In the genomic region with DNA sequence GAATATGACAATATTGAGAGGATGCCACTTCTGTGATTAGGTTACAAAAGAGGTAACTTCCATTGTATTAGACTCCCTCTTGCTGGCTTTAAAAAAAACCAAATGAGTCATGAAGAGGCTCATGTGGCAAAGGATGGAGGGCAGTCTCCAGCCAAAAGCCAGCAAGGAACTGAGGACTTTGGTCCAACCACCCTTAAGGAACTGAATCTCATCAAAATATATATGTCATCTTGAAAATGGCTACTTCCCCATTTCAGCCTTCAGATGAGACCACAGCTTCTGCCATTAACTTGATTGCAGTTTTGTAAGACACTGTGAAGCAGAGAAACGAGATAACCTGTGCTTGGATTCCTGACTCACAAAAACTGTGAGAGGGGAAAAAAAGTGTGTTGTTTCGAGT, we compare ENCODE assay signal across 1 cellular context.
TF ChIP-seq lines count a peak whose summit lies in the region.

No MANE protein-coding gene starts in this region.

TF ChIP-seq in WTC11, 78 proteins besides CTCF, POLR2A, EP300 and RAD21 (continued from another document):
- TF ChIP-seq, protein P1, sequence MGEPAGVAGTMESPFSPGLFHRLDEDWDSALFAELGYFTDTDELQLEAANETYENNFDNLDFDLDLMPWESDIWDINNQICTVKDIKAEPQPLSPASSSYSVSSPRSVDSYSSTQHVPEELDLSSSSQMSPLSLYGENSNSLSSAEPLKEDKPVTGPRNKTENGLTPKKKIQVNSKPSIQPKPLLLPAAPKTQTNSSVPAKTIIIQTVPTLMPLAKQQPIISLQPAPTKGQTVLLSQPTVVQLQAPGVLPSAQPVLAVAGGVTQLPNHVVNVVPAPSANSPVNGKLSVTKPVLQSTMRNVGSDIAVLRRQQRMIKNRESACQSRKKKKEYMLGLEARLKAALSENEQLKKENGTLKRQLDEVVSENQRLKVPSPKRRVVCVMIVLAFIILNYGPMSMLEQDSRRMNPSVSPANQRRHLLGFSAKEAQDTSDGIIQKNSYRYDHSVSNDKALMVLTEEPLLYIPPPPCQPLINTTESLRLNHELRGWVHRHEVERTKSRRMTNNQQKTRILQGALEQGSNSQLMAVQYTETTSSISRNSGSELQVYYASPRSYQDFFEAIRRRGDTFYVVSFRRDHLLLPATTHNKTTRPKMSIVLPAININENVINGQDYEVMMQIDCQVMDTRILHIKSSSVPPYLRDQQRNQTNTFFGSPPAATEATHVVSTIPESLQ (CRISPR knock-in tag; IDR thresholded peaks at IDR 0.05): no peak
- no peak for TF ChIP-seq TEAD1 (CRISPR knock-in tag; IDR thresholded peaks at IDR 0.05)
- TF ChIP-seq NFYB (CRISPR knock-in tag; conservative IDR thresholded peaks at IDR 0.05; ENCODE audit: low read depth): no peak
- TF ChIP-seq, protein P2, sequence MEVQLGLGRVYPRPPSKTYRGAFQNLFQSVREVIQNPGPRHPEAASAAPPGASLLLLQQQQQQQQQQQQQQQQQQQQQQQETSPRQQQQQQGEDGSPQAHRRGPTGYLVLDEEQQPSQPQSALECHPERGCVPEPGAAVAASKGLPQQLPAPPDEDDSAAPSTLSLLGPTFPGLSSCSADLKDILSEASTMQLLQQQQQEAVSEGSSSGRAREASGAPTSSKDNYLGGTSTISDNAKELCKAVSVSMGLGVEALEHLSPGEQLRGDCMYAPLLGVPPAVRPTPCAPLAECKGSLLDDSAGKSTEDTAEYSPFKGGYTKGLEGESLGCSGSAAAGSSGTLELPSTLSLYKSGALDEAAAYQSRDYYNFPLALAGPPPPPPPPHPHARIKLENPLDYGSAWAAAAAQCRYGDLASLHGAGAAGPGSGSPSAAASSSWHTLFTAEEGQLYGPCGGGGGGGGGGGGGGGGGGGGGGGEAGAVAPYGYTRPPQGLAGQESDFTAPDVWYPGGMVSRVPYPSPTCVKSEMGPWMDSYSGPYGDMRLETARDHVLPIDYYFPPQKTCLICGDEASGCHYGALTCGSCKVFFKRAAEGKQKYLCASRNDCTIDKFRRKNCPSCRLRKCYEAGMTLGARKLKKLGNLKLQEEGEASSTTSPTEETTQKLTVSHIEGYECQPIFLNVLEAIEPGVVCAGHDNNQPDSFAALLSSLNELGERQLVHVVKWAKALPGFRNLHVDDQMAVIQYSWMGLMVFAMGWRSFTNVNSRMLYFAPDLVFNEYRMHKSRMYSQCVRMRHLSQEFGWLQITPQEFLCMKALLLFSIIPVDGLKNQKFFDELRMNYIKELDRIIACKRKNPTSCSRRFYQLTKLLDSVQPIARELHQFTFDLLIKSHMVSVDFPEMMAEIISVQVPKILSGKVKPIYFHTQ (CRISPR knock-in tag; IDR thresholded peaks at IDR 0.05): no peak
- TF ChIP-seq, protein P3, sequence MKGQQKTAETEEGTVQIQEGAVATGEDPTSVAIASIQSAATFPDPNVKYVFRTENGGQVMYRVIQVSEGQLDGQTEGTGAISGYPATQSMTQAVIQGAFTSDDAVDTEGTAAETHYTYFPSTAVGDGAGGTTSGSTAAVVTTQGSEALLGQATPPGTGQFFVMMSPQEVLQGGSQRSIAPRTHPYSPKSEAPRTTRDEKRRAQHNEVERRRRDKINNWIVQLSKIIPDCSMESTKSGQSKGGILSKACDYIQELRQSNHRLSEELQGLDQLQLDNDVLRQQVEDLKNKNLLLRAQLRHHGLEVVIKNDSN (CRISPR knock-in tag; IDR thresholded peaks at IDR 0.05): no peak
- TF ChIP-seq FOXK1 (CRISPR knock-in tag; IDR thresholded peaks at IDR 0.05): no peak
- no peak for TF ChIP-seq ELF4 (CRISPR knock-in tag; IDR thresholded peaks at IDR 0.05; ENCODE audit: low read depth)
- TF ChIP-seq HMGA2 (CRISPR knock-in tag; IDR thresholded peaks at IDR 0.05): no peak
- TF ChIP-seq, protein P4, sequence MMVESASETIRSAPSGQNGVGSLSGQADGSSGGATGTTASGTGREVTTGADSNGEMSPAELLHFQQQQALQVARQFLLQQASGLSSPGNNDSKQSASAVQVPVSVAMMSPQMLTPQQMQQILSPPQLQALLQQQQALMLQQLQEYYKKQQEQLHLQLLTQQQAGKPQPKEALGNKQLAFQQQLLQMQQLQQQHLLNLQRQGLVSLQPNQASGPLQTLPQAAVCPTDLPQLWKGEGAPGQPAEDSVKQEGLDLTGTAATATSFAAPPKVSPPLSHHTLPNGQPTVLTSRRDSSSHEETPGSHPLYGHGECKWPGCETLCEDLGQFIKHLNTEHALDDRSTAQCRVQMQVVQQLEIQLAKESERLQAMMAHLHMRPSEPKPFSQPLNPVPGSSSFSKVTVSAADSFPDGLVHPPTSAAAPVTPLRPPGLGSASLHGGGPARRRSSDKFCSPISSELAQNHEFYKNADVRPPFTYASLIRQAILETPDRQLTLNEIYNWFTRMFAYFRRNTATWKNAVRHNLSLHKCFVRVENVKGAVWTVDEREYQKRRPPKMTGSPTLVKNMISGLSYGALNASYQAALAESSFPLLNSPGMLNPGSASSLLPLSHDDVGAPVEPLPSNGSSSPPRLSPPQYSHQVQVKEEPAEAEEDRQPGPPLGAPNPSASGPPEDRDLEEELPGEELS (CRISPR knock-in tag; IDR thresholded peaks at IDR 0.05): no peak
- no peak for TF ChIP-seq ZNF219 (CRISPR knock-in tag; IDR thresholded peaks at IDR 0.05; ENCODE audit: borderline replicate concordance)
- no peak for TF ChIP-seq NFATC4 (CRISPR knock-in tag; IDR thresholded peaks at IDR 0.05)
